1 cellular context compared by ENCODE assay signal in the genomic region with DNA sequence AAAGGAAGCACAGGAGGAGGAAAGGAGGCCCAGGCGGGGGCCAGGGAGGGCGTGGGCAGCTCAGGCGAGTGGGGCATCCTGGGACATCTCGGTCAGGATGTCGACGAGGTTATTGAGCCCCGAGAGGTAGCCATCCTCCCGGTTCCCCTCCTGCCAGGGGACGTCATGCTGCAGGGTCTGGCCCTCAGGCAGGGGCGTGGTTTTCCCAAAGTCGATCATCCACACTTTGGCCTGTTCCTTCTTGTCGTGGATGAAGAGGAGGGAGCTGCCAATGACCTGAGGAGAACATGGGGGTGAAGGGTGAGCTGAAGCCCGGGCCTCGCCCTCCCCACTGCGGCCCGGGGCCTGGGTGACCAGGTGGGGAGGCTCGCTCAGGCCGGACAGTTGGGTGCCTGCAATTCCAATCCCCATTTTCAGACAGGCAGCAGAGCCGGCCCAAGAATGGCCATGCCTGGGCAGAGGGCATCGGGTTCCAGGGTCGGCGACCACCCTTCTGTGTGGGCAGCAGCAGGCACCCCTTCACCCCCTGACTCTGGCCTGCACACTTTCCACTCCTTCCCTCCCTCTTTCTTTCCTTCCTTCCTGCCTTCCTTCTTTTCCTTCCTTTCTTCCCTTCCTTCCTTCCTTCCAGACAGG.
TF ChIP-seq lines count a peak whose summit lies in the region.

No MANE protein-coding gene starts in this region.

TF ChIP-seq in WTC11, 78 proteins besides CTCF, POLR2A, EP300 and RAD21 (continued from another document):
- TF ChIP-seq, protein P1, sequence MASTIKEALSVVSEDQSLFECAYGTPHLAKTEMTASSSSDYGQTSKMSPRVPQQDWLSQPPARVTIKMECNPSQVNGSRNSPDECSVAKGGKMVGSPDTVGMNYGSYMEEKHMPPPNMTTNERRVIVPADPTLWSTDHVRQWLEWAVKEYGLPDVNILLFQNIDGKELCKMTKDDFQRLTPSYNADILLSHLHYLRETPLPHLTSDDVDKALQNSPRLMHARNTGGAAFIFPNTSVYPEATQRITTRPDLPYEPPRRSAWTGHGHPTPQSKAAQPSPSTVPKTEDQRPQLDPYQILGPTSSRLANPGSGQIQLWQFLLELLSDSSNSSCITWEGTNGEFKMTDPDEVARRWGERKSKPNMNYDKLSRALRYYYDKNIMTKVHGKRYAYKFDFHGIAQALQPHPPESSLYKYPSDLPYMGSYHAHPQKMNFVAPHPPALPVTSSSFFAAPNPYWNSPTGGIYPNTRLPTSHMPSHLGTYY (CRISPR knock-in tag; IDR thresholded peaks at IDR 0.05) = no peak
- TF ChIP-seq RORB (CRISPR knock-in tag; IDR thresholded peaks at IDR 0.05) = no peak
- TF ChIP-seq GABPB1 (CRISPR knock-in tag; IDR thresholded peaks at IDR 0.05) = no peak
- TF ChIP-seq ZNF232 (CRISPR knock-in tag; IDR thresholded peaks at IDR 0.05) = no peak
- TF ChIP-seq ZBTB21 (CRISPR knock-in tag; IDR thresholded peaks at IDR 0.05; ENCODE audit: borderline replicate concordance) = no peak
- TF ChIP-seq ETV6 (CRISPR knock-in tag; IDR thresholded peaks at IDR 0.05) = no peak
- TF ChIP-seq SP1 (CRISPR knock-in tag; conservative IDR thresholded peaks at IDR 0.05) = no peak
- TF ChIP-seq NR1H2 (CRISPR knock-in tag; IDR thresholded peaks at IDR 0.05) = no peak
- TF ChIP-seq TEAD4 (CRISPR knock-in tag; IDR thresholded peaks at IDR 0.05) = no peak
- TF ChIP-seq ATF1 (CRISPR knock-in tag; IDR thresholded peaks at IDR 0.05) = no peak
- no peak for TF ChIP-seq E2F1 (CRISPR knock-in tag; IDR thresholded peaks at IDR 0.05)
